Comparison of ENCODE assay signal across 20 cellular contexts in genomic region chr4:8869879-8870646, GRCh38. TPM values are rescaled to one million over a fixed set of nuclear protein-coding genes. Genes with fewer than 3 reads are reported as not detected.
DNase-seq lines count a peak whose midpoint lies in the region; ATAC-seq and TF ChIP-seq lines count a peak whose summit lies in the region.
"Had no signal": no experiment of that assay in that cellular context is flagged by ENCODE, and none has a peak within 500 bp of the region (broad histone marks: within the 10 kb centered on the region; RNA-seq: fewer than 3 reads in every experiment).

No MANE protein-coding gene starts in this region.

- peaks cover 0 to 6% (median 2%) of the 10 kb centered on the region in 3 donors for H3K9me3 Mint-ChIP-seq in IgD-negative memory B cell
- H3K9me3 Mint-ChIP-seq in progenitor cell of endocrine pancreas (ENCODE audit: low read depth): no peaks in the 10 kb centered on the region

- H3K4me3 Mint-ChIP-seq in IgD-negative memory B cell: peak overlapping the region in 2 of 4 donors; percentile 32 to 39
- H3K4me3 Mint-ChIP-seq in progenitor cell of endocrine pancreas (ENCODE audit: low read depth): peak overlapping the region; percentile 55

- no peaks in the 10 kb centered on the region for H3K9me3 ChIP-seq in iPS-15b (ENCODE audit: control insufficient read depth, insufficient read depth, low read length)
- H3K9me3 ChIP-seq: HAP-1, Peyer's patch, SJSA1 had no signal

- ATAC-seq in GM21737 (IDR thresholded peaks at IDR 0.05; ENCODE audit: unreplicated experiment) (no peak), HG03139 (IDR thresholded peaks at IDR 0.05; ENCODE audit: unreplicated experiment) (no peak)

- H3K36me3 Mint-ChIP-seq in IgD-negative memory B cell (peaks cover 2% of the 10 kb centered on the region), progenitor cell of endocrine pancreas (ENCODE audit: insufficient read depth) (no peaks in the 10 kb centered on the region)

- H3K27ac Mint-ChIP-seq in IgD-negative memory B cell (peak overlapping the region in 2 of 3 donors; percentile 13 to 31), progenitor cell of endocrine pancreas (no peak overlapping the region)

- peak overlapping the region; percentile 62 for H3K27ac ChIP-seq in C4-2B
- H3K27ac ChIP-seq: Peyer's patch, SJSA1 had no signal

- H3K36me3 ChIP-seq in iPS-15b (ENCODE audit: control insufficient read depth, insufficient read depth, low read length): no peaks in the 10 kb centered on the region
- H3K36me3 ChIP-seq: HAP-1, Peyer's patch, SJSA1 had no signal

- H3K27me3 Mint-ChIP-seq in IgD-negative memory B cell (peaks cover 58% of the 10 kb centered on the region), progenitor cell of endocrine pancreas (peaks cover 79% of the 10 kb centered on the region)

- peaks cover 93% of the 10 kb centered on the region for H3K27me3 ChIP-seq in iPS-15b (ENCODE audit: control insufficient read depth, insufficient read depth, low read length)

- H3K4me1 Mint-ChIP-seq in IgD-negative memory B cell (peaks cover 0 to 5% (median 1%) of the 10 kb centered on the region in 3 donors), progenitor cell of endocrine pancreas (ENCODE audit: low read depth) (peaks cover 3% of the 10 kb centered on the region)

- DNase-seq in progenitor cell of endocrine pancreas (ENCODE audit: low spot score, unreplicated experiment): no peak
- DNase-seq in NCI-H510A treated with DMSO at 0.1 percent for 48 hours (lab: John Stamatoyannopoulos, UW): no peak
- DNase-seq: ACHN, AML-193, DMS 273 treated with DMSO at 0.1 percent for 48 hours, DND-41, KBM-7, NCI-H1105 treated with DMSO at 0.1 percent for 48 hours, NCI-H1694, NCI-H2081 treated with DMSO at 0.1 percent for 48 hours, NCI-H446 treated with DMSO at 0.1 percent for 48 hours, Peyer's patch had no signal

- H3K9ac ChIP-seq in iPS-15b (ENCODE audit: low read depth, low read length): no peak overlapping the region

- H3K4me1 ChIP-seq in iPS-15b (ENCODE audit: control insufficient read depth, insufficient read depth, low read length): no peaks in the 10 kb centered on the region
- H3K4me1 ChIP-seq: HAP-1 had no signal

- no peak for TF ChIP-seq CTCF in C4-2B (conservative IDR thresholded peaks at IDR 0.05)
- TF ChIP-seq CTCF in progenitor cell of endocrine pancreas (IDR thresholded peaks at IDR 0.05; ENCODE audit: unreplicated experiment): no peak

- peak overlapping the region; percentile 18 for H3K4me3 ChIP-seq in iPS-15b (ENCODE audit: low read depth, low read length)
- H3K4me3 ChIP-seq: HAP-1, Peyer's patch, SJSA1 had no signal

RNA-seq across cellular contexts. Expression of gene HMX1, which starts 1.6 kb away (rescaled TPM):
- polyA plus RNA-seq in IgD-negative memory B cell: not detected
- 0.65 and 0.87 TPM in 2 replicates for total RNA-seq in progenitor cell of endocrine pancreas
- total RNA-seq: G401, Peyer's patch had no signal
